In genomic region chr5:51621156-51621555, GRCh38 we compare ENCODE assay signal across 22 cellular contexts.
"Had no signal": no experiment of that assay in that cellular context is flagged by ENCODE, and none has a peak within 500 bp of the region (broad histone marks: within the 10 kb centered on the region; RNA-seq: fewer than 3 reads in every experiment).

No MANE protein-coding gene starts in this region.

- H3K4me1 Mint-ChIP-seq: activated B cell treated with CpG ODN at 0.5 μM for 24 hours; activated CD4-positive, alpha-beta memory T cell treated with anti-CD3 and anti-CD28 coated beads, Interleukin-2, amount 10 ng/mL, durations not matched to agents 7 days and 5 days; activated naive CD8-positive, alpha-beta T cell treated with anti-CD3 and anti-CD28 coated beads, Interleukin-2, amount 10 ng/mL, durations not matched to agents 7 days and 5 days; stimulated activated naive CD8-positive, alpha-beta T cell treated with anti-CD3 and anti-CD28 coated beads, Interleukin-15, amount 100 ng/mL, for 72 hours; T-cell had no signal

- ATAC-seq: body of pancreas; left lobe of liver; stimulated activated naive CD8-positive, alpha-beta T cell treated with anti-CD3 and anti-CD28 coated beads, Interleukin-15, amount 100 ng/mL, for 72 hours; T-cell had no signal

- H3K4me1 ChIP-seq: body of pancreas, testis, upper lobe of left lung had no signal

- H3K27ac ChIP-seq: body of pancreas, testis, upper lobe of left lung had no signal

- DNase-seq: activated B cell treated with CpG ODN at 0.5 μM for 24 hours; activated CD4-positive, alpha-beta memory T cell treated with anti-CD3 and anti-CD28 coated beads, Interleukin-2, amount 10 ng/mL, durations not matched to agents 7 days and 5 days; activated CD4-positive, alpha-beta T cell treated with anti-CD3 and anti-CD28 coated beads for 4 hours; activated naive CD4-positive, alpha-beta T cell treated with Interleukin-2 at 50 U/mL for 16 hours; activated naive CD8-positive, alpha-beta T cell treated with anti-CD3 and anti-CD28 coated beads, Interleukin-2, amount 10 ng/mL, durations not matched to agents 7 days and 5 days; activated T-cell treated with anti-CD3 and anti-CD28 coated beads, Interleukin-2, amount 50 U/mL, for 24 hours; amygdala; body of pancreas; hypothalamus; kidney; midbrain; nucleus accumbens; stimulated activated CD4-positive, alpha-beta T cell treated with anti-CD3 and anti-CD28 coated beads, Interleukin-15, amount 100 ng/mL, for 24 hours; stimulated activated CD4-positive, alpha-beta T cell treated with anti-CD3 and anti-CD28 coated beads, Interleukin-2, amount 100 ng/mL, for 48 hours; stimulated activated naive CD8-positive, alpha-beta T cell treated with anti-CD3 and anti-CD28 coated beads, Interleukin-15, amount 100 ng/mL, for 72 hours; T-cell; testis; upper lobe of left lung had no signal

- H3K9me3 ChIP-seq: body of pancreas, testis, upper lobe of left lung had no signal

- H3K27me3 ChIP-seq: body of pancreas, testis, upper lobe of left lung had no signal

- H3K27me3 Mint-ChIP-seq: activated B cell treated with CpG ODN at 0.5 μM for 24 hours; activated CD4-positive, alpha-beta memory T cell treated with anti-CD3 and anti-CD28 coated beads, Interleukin-2, amount 10 ng/mL, durations not matched to agents 7 days and 5 days; activated naive CD8-positive, alpha-beta T cell treated with anti-CD3 and anti-CD28 coated beads, Interleukin-2, amount 10 ng/mL, durations not matched to agents 7 days and 5 days; activated T-cell treated with anti-CD3 and anti-CD28 coated beads, Interleukin-2, amount 50 U/mL, for 24 hours; stimulated activated naive CD8-positive, alpha-beta T cell treated with anti-CD3 and anti-CD28 coated beads, Interleukin-15, amount 100 ng/mL, for 72 hours; T-cell had no signal

- H3K36me3 Mint-ChIP-seq: activated naive CD8-positive, alpha-beta T cell treated with anti-CD3 and anti-CD28 coated beads, Interleukin-2, amount 10 ng/mL, durations not matched to agents 7 days and 5 days; T-cell had no signal

- H3K27ac Mint-ChIP-seq: activated B cell treated with CpG ODN at 0.5 μM for 24 hours; activated CD4-positive, alpha-beta memory T cell treated with anti-CD3 and anti-CD28 coated beads, Interleukin-2, amount 10 ng/mL, durations not matched to agents 7 days and 5 days; activated naive CD8-positive, alpha-beta T cell treated with anti-CD3 and anti-CD28 coated beads, Interleukin-2, amount 10 ng/mL, durations not matched to agents 7 days and 5 days; activated T-cell treated with anti-CD3 and anti-CD28 coated beads, Interleukin-2, amount 50 U/mL, for 24 hours; activated T-helper 2 cell treated with anti-CD3 and anti-CD28 coated beads, Interferon-gamma antibody, Interleukin-2, Interleukin-4, amounts not matched to agents 10 μg/mL and 5 μg/mL and 100 μg/mL, durations not matched to agents 14 hours and 24 hours and 36 hours; stimulated activated naive CD8-positive, alpha-beta T cell treated with anti-CD3 and anti-CD28 coated beads, Interleukin-15, amount 100 ng/mL, for 72 hours; T-cell had no signal

- H3K9me3 Mint-ChIP-seq: activated CD4-positive, alpha-beta memory T cell treated with anti-CD3 and anti-CD28 coated beads, Interleukin-2, amount 10 ng/mL, durations not matched to agents 7 days and 5 days; activated naive CD8-positive, alpha-beta T cell treated with anti-CD3 and anti-CD28 coated beads, Interleukin-2, amount 10 ng/mL, durations not matched to agents 7 days and 5 days; nephron had no signal

- H3K4me3 ChIP-seq: body of pancreas, lung, testis, upper lobe of left lung had no signal

- H3K36me3 ChIP-seq: upper lobe of left lung had no signal

- H3K4me3 Mint-ChIP-seq: activated B cell treated with CpG ODN at 0.5 μM for 24 hours; activated CD4-positive, alpha-beta memory T cell treated with anti-CD3 and anti-CD28 coated beads, Interleukin-2, amount 10 ng/mL, durations not matched to agents 7 days and 5 days; activated naive CD8-positive, alpha-beta T cell treated with anti-CD3 and anti-CD28 coated beads, Interleukin-2, amount 10 ng/mL, durations not matched to agents 7 days and 5 days; activated T-cell treated with anti-CD3 and anti-CD28 coated beads, Interleukin-2, amount 50 U/mL, for 24 hours; nephron; stimulated activated naive CD8-positive, alpha-beta T cell treated with anti-CD3 and anti-CD28 coated beads, Interleukin-15, amount 100 ng/mL, for 72 hours; T-cell had no signal
